ENCODE assay signal across 8 cellular contexts in the genomic region with DNA sequence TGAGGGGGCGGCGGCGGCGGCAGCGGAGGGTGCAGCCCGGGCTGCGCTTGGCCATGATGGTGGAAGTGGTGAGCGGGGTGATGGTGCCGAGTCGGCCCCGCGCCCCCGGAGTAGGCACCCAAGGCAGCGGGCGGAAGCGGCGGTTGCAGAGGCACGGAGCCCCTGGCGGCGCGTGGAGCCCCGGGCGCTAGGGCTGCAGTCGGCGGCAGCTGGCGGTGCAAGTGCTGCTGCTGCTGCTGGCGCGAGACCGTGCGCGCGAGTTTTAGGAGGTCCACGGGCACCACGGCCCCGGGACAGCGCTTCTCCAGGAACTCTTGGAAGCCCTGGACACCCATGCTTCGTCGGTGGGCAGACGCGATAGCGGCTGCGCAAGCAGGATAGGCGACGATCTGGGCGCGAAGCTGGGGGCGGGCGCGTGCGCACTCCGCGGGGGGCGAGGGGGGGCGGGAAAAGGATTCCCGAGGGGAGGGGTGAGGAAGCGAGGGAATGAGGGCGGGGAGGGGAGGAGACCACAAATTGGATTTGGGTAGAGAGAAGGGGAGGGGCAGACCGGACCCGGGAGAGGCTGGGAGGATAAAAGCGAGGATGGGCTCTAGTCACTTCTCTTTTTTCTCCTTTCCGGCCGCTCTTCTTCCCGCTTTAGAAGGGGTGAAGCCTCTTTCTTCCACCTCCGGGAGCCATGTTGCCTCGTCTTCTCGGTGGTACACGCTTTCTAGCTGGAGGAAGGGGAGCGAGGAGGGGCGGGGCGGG. TPM values are rescaled to one million over a fixed set of nuclear protein-coding genes. Genes with fewer than 3 reads are reported as not detected.
DNase-seq lines count a peak whose midpoint lies in the region; ATAC-seq and TF ChIP-seq lines count a peak whose summit lies in the region.

A gene with protein sequence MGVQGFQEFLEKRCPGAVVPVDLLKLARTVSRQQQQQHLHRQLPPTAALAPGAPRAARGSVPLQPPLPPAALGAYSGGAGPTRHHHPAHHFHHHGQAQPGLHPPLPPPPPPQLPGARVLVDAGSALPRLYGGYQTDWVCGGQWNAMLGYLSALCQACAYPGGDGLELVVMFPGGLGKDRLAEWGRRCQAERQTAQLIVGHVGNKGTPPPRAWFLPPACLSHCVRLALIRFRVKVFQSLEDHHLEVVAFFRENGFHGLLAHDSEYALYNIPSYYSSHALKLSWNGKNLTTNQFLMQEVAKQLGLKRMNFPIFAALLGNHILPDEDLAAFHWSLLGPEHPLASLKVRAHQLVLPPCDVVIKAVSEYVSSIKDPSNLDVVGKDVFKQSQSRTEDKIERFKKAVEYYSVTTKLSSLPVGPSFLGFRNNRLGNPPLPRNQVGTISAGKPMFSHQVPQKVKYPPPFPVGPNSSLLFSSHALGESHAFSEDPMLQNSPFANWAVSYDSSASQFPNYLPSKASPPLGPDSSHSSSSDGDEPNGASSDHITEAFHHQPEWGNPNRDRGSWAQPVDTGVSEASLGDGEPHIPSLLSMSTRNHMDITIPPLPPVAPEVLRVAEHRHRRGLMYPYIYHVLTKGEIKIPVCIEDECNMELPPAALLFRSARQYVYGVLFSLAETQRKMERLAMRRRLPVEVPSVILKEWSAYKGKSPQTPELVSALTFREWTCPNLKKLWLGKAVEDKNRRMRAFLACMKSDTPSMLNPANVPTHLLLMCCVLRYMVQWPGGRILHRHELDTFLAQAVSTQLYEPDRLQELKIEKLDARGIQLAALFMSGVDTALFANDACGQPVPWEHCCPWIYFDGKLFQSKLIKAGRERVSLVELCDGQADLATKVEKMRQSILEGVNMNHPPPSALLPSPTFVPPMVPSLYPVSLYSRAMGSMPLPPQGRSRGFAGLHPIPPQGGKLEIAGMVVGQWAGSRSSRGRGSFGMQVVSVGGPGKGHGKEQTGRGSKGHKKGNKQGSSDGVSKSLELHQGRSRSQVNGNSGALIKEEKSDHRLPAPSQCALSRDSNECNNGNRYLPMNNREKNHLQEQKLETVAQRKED (minus strand): TSS at position 391 of the 750 bp plus-strand sequence. CDS start 56 bp downstream, at position 335.

- H3K27me3 ChIP-seq in HAP-1 (ENCODE audit: low read depth) (no peaks in the 10 kb centered on the region), osteoblast (ENCODE audit: insufficient read depth, low read length) (no peaks in the 10 kb centered on the region), testis (no peaks in the 10 kb centered on the region)

- H3K4me1 ChIP-seq in HAP-1 (peaks cover 15% of the 10 kb centered on the region), osteoblast (ENCODE audit: insufficient read depth, low read length) (peaks cover 2% of the 10 kb centered on the region), testis (peaks cover 3% of the 10 kb centered on the region)

- no peaks in the 10 kb centered on the region for H3K9me3 ChIP-seq in HAP-1
- no peaks in the 10 kb centered on the region for H3K9me3 ChIP-seq in osteoblast (ENCODE audit: low read depth, low read length)
- H3K9me3 ChIP-seq in testis, result no peaks in the 10 kb centered on the region

- H3K36me3 ChIP-seq in HAP-1 (replicated peaks) (no peaks in the 10 kb centered on the region), osteoblast (ENCODE audit: insufficient read depth, low read length) (no peaks in the 10 kb centered on the region), testis (ENCODE audit: low read depth, missing control alignments) (no peaks in the 10 kb centered on the region)

- peaks cover 4% of the 10 kb centered on the region for H3K27me3 Mint-ChIP-seq in glutamatergic neuron (ENCODE audit: unreplicated experiment)

- peak within 1 kb of the TSS; percentile 90 for H3K4me2 ChIP-seq in osteoblast (ENCODE audit: insufficient read depth, low read length)

- 0 to 3% methylated on average over 10 to 16 of the region's 70 CpGs for WGBS in testis, 2 donors

- peak within 1 kb of the TSS; percentile 90 to 94 for H3K27ac Mint-ChIP-seq in activated naive CD4-positive, alpha-beta T cell treated with anti-CD3 and anti-CD28 coated beads, Interleukin-2, amount 50 U/mL, for 72 hours
- H3K27ac Mint-ChIP-seq in glutamatergic neuron (ENCODE audit: unreplicated experiment), result peak within 1 kb of the TSS; percentile 68

- peaks cover 6% of the 10 kb centered on the region for H4K20me1 ChIP-seq in osteoblast (ENCODE audit: insufficient read depth, low read length)

- H3K36me3 Mint-ChIP-seq in activated naive CD4-positive, alpha-beta T cell treated with anti-CD3 and anti-CD28 coated beads, Interleukin-2, amount 50 U/mL, for 72 hours, result peaks cover 21 to 23% of the 10 kb centered on the region in 2 donors
- H3K36me3 Mint-ChIP-seq in glutamatergic neuron (ENCODE audit: unreplicated experiment), result no peaks in the 10 kb centered on the region

- in situ Hi-C loops in HAP-1 (cut with MboI; ENCODE audit: low sequenced_read_pairs), result no loop called here

- peak within 1 kb of the TSS; percentile 88 for H2AFZ ChIP-seq in osteoblast (ENCODE audit: low read length)

- no peaks in the 10 kb centered on the region for H3K9me3 Mint-ChIP-seq in activated naive CD4-positive, alpha-beta T cell treated with anti-CD3 and anti-CD28 coated beads, Interleukin-2, amount 50 U/mL, for 72 hours
- H3K9me3 Mint-ChIP-seq in glutamatergic neuron (ENCODE audit: unreplicated experiment), result no peaks in the 10 kb centered on the region

- DNase-seq in ELF-1 (ENCODE audit: low read depth, low spot score) (peak; percentile 83), HAP-1 (ENCODE audit: low spot score in 2 of 2) (peak; percentile 86 to 91), MV-4-11 (lab: John Stamatoyannopoulos, UW) (peak; percentile 79), glutamatergic neuron (peak; percentile 68), osteoblast (ENCODE audit: insufficient read length, low spot score, missing footprints) (peak; percentile 91), testis (peak; percentile 68)
- DNase-seq in activated naive CD4-positive, alpha-beta T cell treated with anti-CD3 and anti-CD28 coated beads, Interleukin-2, amount 50 U/mL, for 72 hours (ENCODE audit: low spot score in 2 of 2), result peak; percentile 42 to 63

- peaks cover 16% of the 10 kb centered on the region for H3K4me1 Mint-ChIP-seq in glutamatergic neuron (ENCODE audit: low read depth, unreplicated experiment)

- peak within 1 kb of the TSS; percentile 90 for H3K4me3 Mint-ChIP-seq in glutamatergic neuron (ENCODE audit: unreplicated experiment)

- intact Hi-C loops in testis (cut with DNase I; ENCODE audit: low total_unique reads), result no loop called here

- H3K79me2 ChIP-seq in osteoblast (ENCODE audit: insufficient read depth, low read length), result peaks cover 33% of the 10 kb centered on the region

- H3K4me3 ChIP-seq in HAP-1 (peak within 1 kb of the TSS; percentile 61), osteoblast (ENCODE audit: insufficient read depth, low read length) (peak within 1 kb of the TSS; percentile 76), testis (peak within 1 kb of the TSS; percentile 69 to 78)

- peak within 1 kb of the TSS; percentile 37 for H3K27ac ChIP-seq in osteoblast (ENCODE audit: low read depth, low read length)
- H3K27ac ChIP-seq in testis, result peak within 1 kb of the TSS in 1 of 2 donors; percentile 85

- ATAC-seq in SK-N-SH treated with all-trans-retinoic acid at 6 μM for 48 hours, result peak; percentile 72
- ATAC-seq in activated naive CD4-positive, alpha-beta T cell treated with anti-CD3 and anti-CD28 coated beads, Interleukin-2, amount 50 U/mL, for 72 hours, result peak; percentile 57 to 77

- TF ChIP-seq POLR2A in testis (IDR thresholded peaks at IDR 0.05), result no peak

- no peak for TF ChIP-seq CTCF in glutamatergic neuron (IDR thresholded peaks at IDR 0.05; ENCODE audit: partially characterized antibody, unreplicated experiment)
- TF ChIP-seq CTCF in osteoblast (IDR thresholded peaks at IDR 0.05; ENCODE audit: extremely low read depth, low read depth, low read length), result no peak
- no peak for TF ChIP-seq CTCF in testis (IDR thresholded peaks at IDR 0.05)

TF ChIP-seq in SK-N-SH treated with all-trans-retinoic acid at 6 μM for 48 hours, 23 proteins besides CTCF, POLR2A, EP300 and RAD21 (continues in another document):
- TF ChIP-seq ZC3H10 (CRISPR knock-in tag; IDR thresholded peaks at IDR 0.05), result no peak
- TF ChIP-seq, protein P1, sequence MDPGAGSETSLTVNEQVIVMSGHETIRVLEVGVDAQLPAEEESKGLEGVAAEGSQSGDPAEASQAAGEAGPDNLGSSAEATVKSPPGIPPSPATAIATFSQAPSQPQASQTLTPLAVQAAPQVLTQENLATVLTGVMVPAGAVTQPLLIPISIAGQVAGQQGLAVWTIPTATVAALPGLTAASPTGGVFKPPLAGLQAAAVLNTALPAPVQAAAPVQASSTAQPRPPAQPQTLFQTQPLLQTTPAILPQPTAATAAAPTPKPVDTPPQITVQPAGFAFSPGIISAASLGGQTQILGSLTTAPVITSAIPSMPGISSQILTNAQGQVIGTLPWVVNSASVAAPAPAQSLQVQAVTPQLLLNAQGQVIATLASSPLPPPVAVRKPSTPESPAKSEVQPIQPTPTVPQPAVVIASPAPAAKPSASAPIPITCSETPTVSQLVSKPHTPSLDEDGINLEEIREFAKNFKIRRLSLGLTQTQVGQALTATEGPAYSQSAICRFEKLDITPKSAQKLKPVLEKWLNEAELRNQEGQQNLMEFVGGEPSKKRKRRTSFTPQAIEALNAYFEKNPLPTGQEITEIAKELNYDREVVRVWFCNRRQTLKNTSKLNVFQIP (CRISPR knock-in tag; IDR thresholded peaks at IDR 0.05; ENCODE audit: borderline replicate concordance, low read depth), result no peak
- no peak for TF ChIP-seq TCF4 (CRISPR knock-in tag; IDR thresholded peaks at IDR 0.05; ENCODE audit: borderline replicate concordance)
- TF ChIP-seq, protein P2, sequence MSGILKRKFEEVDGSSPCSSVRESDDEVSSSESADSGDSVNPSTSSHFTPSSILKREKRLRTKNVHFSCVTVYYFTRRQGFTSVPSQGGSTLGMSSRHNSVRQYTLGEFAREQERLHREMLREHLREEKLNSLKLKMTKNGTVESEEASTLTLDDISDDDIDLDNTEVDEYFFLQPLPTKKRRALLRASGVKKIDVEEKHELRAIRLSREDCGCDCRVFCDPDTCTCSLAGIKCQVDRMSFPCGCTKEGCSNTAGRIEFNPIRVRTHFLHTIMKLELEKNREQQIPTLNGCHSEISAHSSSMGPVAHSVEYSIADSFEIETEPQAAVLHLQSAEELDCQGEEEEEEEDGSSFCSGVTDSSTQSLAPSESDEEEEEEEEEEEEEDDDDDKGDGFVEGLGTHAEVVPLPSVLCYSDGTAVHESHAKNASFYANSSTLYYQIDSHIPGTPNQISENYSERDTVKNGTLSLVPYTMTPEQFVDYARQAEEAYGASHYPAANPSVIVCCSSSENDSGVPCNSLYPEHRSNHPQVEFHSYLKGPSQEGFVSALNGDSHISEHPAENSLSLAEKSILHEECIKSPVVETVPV (CRISPR knock-in tag; IDR thresholded peaks at IDR 0.05), result no peak

RNA-seq across cellular contexts. Expression of the gene that starts here (rescaled TPM):
- 10 to 100 TPM in 1 of 2 donors, 1 to 10 TPM in 1; 4.7 to 10.4 TPM for total RNA-seq in activated naive CD4-positive, alpha-beta T cell treated with anti-CD3 and anti-CD28 coated beads, Interleukin-2, amount 50 U/mL, for 72 hours
- total RNA-seq in glutamatergic neuron (ENCODE audit: unreplicated experiment) (5.9 TPM), osteoblast (8.0 TPM in 2 replicates), testis (10 to 100 TPM; 20.5 to 22.3 TPM)
- 5.3 TPM for polyA plus RNA-seq in testis (ENCODE audit: insufficient read depth, low read depth, low replicate concordance)
